Comparison of ENCODE assay signal across 29 cellular contexts in the genomic region with DNA sequence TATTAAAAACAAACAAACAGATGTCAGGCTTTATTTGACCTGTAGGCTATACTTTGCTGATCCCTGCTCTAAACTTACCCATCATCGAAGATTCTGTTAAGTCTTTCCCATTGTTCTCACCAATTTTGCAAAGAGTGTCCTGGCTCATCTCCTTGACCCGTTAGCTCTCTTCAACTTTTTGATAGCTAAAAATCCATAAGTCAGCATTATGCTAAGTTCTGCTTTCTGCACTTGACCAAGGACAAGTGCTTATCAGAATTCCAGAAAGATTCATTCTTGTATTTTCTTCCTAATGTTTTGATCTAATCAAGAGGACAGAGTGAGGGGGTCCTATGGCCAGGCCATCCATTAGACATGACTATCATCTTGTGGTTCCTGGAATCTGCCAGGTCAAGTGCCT.
"Had no signal": no experiment of that assay in that cellular context is flagged by ENCODE, and none has a peak within 500 bp of the region (broad histone marks: within the 10 kb centered on the region; RNA-seq: fewer than 3 reads in every experiment).

No MANE protein-coding gene starts in this region.

- H3K4me1 ChIP-seq: ascending aorta, breast epithelium, colonic mucosa had no signal

- H3K4me1 Mint-ChIP-seq: brain had no signal

- H3K27me3 Mint-ChIP-seq: activated CD4-positive, alpha-beta memory T cell treated with anti-CD3 and anti-CD28 coated beads, Interleukin-2, amount 10 ng/mL, durations not matched to agents 7 days and 5 days; activated naive CD8-positive, alpha-beta T cell; activated T-helper 17 cell treated with anti-CD3 and anti-CD28 coated beads, Interleukin-2, amount 50 U/mL, for 72 hours had no signal

- H3K4me3 Mint-ChIP-seq: activated CD4-positive, alpha-beta memory T cell treated with anti-CD3 and anti-CD28 coated beads, Interleukin-2, amount 10 ng/mL, durations not matched to agents 7 days and 5 days; activated CD4-positive, alpha-beta T cell treated with anti-CD3 and anti-CD28 coated beads, Interleukin-2, amount 10 ng/mL, durations not matched to agents 7 days and 5 days; activated naive CD8-positive, alpha-beta T cell; activated T-cell treated with anti-CD3 and anti-CD28 coated beads, Interleukin-2, amount 50 U/mL, for 4 hours; activated T-helper 17 cell treated with anti-CD3 and anti-CD28 coated beads, Interleukin-2, amount 50 U/mL, for 72 hours; brain; endodermal cell had no signal

- H3K9me3 ChIP-seq: ascending aorta, breast epithelium, colonic mucosa had no signal

- H3K4me3 ChIP-seq: ascending aorta, breast epithelium, cardiac muscle cell, colonic mucosa had no signal

- DNase-seq: activated CD4-positive, alpha-beta memory T cell treated with anti-CD3 and anti-CD28 coated beads, Interleukin-2, amount 10 ng/mL, durations not matched to agents 7 days and 5 days; activated CD4-positive, alpha-beta T cell treated with anti-CD3 and anti-CD28 coated beads for 1 hour; activated CD4-positive, alpha-beta T cell treated with anti-CD3 and anti-CD28 coated beads for 4 hours; activated CD4-positive, alpha-beta T cell treated with anti-CD3 and anti-CD28 coated beads, Interleukin-2, amount 10 ng/mL, durations not matched to agents 7 days and 5 days; activated CD4-positive, alpha-beta T cell treated with anti-CD3 and anti-CD28 coated beads, Interleukin-2, amount 50 U/mL, for 4 hours; activated CD4-positive, CD25-positive, alpha-beta regulatory T cell; activated CD8-positive, alpha-beta memory T cell treated with anti-CD3 and anti-CD28 coated beads, Interleukin-2, amount 50 U/mL, for 48 hours; activated effector memory CD4-positive, alpha-beta T cell treated with Interleukin-2 at 50 U/mL for 16 hours; activated gamma-delta T cell treated with Interleukin-2 at 50 U/mL for 16 hours; activated naive CD4-positive, alpha-beta T cell treated with anti-CD3 and anti-CD28 coated beads, Interleukin-2, amount 50 U/mL, for 16 hours; activated naive CD4-positive, alpha-beta T cell treated with Interleukin-2 at 50 U/mL for 16 hours; activated T-cell treated with anti-CD3 and anti-CD28 coated beads for 4 hours; activated T-cell treated with anti-CD3 and anti-CD28 coated beads, Interleukin-2, amount 50 U/mL, for 4 hours; central memory CD4-positive, alpha-beta T cell; cerebellar nuclear complex; colonic mucosa; effector memory CD4-positive, alpha-beta T cell; foreskin fibroblast; head of caudate nucleus; T-helper 2 cell had no signal

- ATAC-seq: activated T-cell treated with anti-CD3 and anti-CD28 coated beads, Interleukin-2, amount 50 U/mL, for 4 hours; activated T-helper 17 cell treated with anti-CD3 and anti-CD28 coated beads, Interleukin-2, amount 50 U/mL, for 72 hours; esophagus mucosa had no signal

- H3K27me3 ChIP-seq: ascending aorta, breast epithelium, cardiac muscle cell, colonic mucosa had no signal

- H3K36me3 Mint-ChIP-seq: brain had no signal

- H3K9me3 Mint-ChIP-seq: activated T-cell treated with anti-CD3 and anti-CD28 coated beads, Interleukin-2, amount 50 U/mL, for 4 hours; activated T-helper 17 cell treated with anti-CD3 and anti-CD28 coated beads, Interleukin-2, amount 50 U/mL, for 72 hours; brain; endodermal cell had no signal

- H3K27ac ChIP-seq: ascending aorta, breast epithelium, cardiac muscle cell, colonic mucosa had no signal

- H3K36me3 ChIP-seq: ascending aorta, breast epithelium, cardiac muscle cell, colonic mucosa had no signal

- H3K27ac Mint-ChIP-seq: activated CD4-positive, alpha-beta memory T cell treated with anti-CD3 and anti-CD28 coated beads, Interleukin-2, amount 10 ng/mL, durations not matched to agents 7 days and 5 days; activated CD4-positive, alpha-beta T cell treated with anti-CD3 and anti-CD28 coated beads, Interleukin-2, amount 10 ng/mL, durations not matched to agents 7 days and 5 days; activated naive CD8-positive, alpha-beta T cell; activated T-helper 17 cell treated with anti-CD3 and anti-CD28 coated beads, Interleukin-2, amount 50 U/mL, for 72 hours; brain; endodermal cell had no signal

- FAIRE-seq: frontal cortex had no signal
